Comparison of ENCODE assay signal across 34 cellular contexts in the genomic region with DNA sequence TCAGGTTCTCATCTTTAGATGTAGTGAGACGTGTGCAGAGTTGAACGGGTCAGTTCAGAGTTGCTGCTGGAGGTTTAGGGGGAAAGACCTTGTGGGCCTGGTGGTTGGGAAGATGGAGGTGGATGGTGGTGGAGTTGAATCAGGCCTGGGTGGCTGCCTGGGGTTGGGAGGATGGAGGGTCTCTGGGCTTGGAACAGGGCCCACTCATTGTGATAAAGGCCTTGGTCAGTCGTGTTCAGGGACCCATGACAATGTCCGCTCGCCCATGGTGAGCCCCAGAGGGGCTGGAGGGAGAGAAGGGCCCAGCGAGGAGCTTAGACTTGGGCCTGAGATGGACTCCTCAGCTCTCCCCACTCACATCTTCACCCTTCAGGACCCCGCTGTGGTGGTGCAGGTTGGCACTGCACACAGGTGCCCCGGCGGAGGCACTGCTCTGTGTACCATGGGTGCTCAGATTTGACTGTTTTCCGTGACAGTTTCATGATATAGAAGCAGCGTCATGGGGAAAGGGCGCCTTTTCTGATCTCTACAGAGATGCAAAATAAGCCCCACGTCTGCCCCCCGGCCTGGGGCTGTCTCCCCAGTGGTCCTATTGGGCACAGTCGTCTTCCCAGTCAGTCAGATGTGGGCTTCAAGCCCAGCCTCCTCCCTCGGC. TPM values are rescaled to one million over a fixed set of nuclear protein-coding genes. Genes with fewer than 3 reads are reported as not detected.
"Had no signal": no experiment of that assay in that cellular context is flagged by ENCODE, and none has a peak within 500 bp of the region (broad histone marks: within the 10 kb centered on the region; RNA-seq: fewer than 3 reads in every experiment).

No MANE protein-coding gene starts in this region.

- H3K4me3 Mint-ChIP-seq: activated CD4-positive, alpha-beta T cell treated with anti-CD3 and anti-CD28 coated beads for 36 hours; activated CD8-positive, alpha-beta memory T cell treated with anti-CD3 and anti-CD28 coated beads, Interleukin-2, amount 10 ng/mL, durations not matched to agents 7 days and 5 days; activated CD8-positive, alpha-beta T cell treated with anti-CD3 and anti-CD28 coated beads, Interleukin-2, amount 10 ng/mL, durations not matched to agents 7 days and 5 days; activated naive CD8-positive, alpha-beta T cell; effector memory CD8-positive, alpha-beta T cell; immature natural killer cell; nephron; stimulated activated memory B cell treated with anti-CD40 and anti-IgM and Interleukin-4, amounts not matched to agents 10 μg/mL and 1 μg/mL and 100 μg/mL, for 72 hours; stimulated activated naive CD8-positive, alpha-beta T cell treated with anti-CD3 and anti-CD28 coated beads, Interleukin-15, amount 100 ng/mL, for 72 hours; T-helper 2 cell treated with Interferon-gamma antibody and Interleukin-4, amounts not matched to agents 5 μg/mL and 100 μg/mL, for 36 hours had no signal

- H3K27ac ChIP-seq: brain microvascular endothelial cell, gastroesophageal sphincter, lower lobe of right lung, neutrophil, ovary, psoas muscle, upper lobe of left lung had no signal

- H3K36me3 ChIP-seq: brain microvascular endothelial cell, gastroesophageal sphincter, lower lobe of right lung, neutrophil, ovary, upper lobe of left lung had no signal

- H3K4me1 ChIP-seq: gastroesophageal sphincter, lower lobe of right lung, psoas muscle, upper lobe of left lung had no signal

- H3K27me3 ChIP-seq: brain microvascular endothelial cell, neutrophil, ovary, upper lobe of left lung had no signal

- DNase-seq: activated CD4-positive, alpha-beta T cell treated with anti-CD3 and anti-CD28 coated beads for 36 hours; activated CD4-positive, CD25-positive, alpha-beta regulatory T cell; activated CD8-positive, alpha-beta memory T cell treated with anti-CD3 and anti-CD28 coated beads, Interleukin-2, amount 10 ng/mL, durations not matched to agents 7 days and 5 days; activated CD8-positive, alpha-beta T cell treated with anti-CD3 and anti-CD28 coated beads, Interleukin-2, amount 10 ng/mL, durations not matched to agents 7 days and 5 days; activated gamma-delta T cell; brain microvascular endothelial cell; cortex of kidney; effector memory CD8-positive, alpha-beta T cell; hippocampal formation; immature natural killer cell; lower lobe of right lung; mesenchymal stem cell; psoas muscle; stimulated activated CD4-positive, alpha-beta T cell treated with anti-CD3 and anti-CD28 coated beads, Interleukin-1b, Interleukin-23, amount 100 ng/mL, for 48 hours; stimulated activated CD4-positive, alpha-beta T cell treated with anti-CD3 and anti-CD28 coated beads, Interleukin-4, amount 100 ng/mL, for 4 hours; stimulated activated CD8-positive, alpha-beta memory T cell treated with anti-CD3 and anti-CD28 coated beads, Interleukin-4, amount 100 ng/mL, for 48 hours; stimulated activated naive CD8-positive, alpha-beta T cell treated with anti-CD3 and anti-CD28 coated beads, Interleukin-15, amount 100 ng/mL, for 72 hours; substantia nigra; T-helper 1 cell had no signal

- H3K9me3 ChIP-seq: gastroesophageal sphincter, lower lobe of right lung, neutrophil, ovary, psoas muscle, upper lobe of left lung had no signal

- H3K36me3 Mint-ChIP-seq: activated CD8-positive, alpha-beta memory T cell treated with anti-CD3 and anti-CD28 coated beads, Interleukin-2, amount 10 ng/mL, durations not matched to agents 7 days and 5 days; immature natural killer cell; stimulated activated memory B cell treated with anti-CD40 and anti-IgM and Interleukin-4, amounts not matched to agents 10 μg/mL and 1 μg/mL and 100 μg/mL, for 72 hours had no signal

- H3K27ac Mint-ChIP-seq: activated CD4-positive, alpha-beta T cell treated with anti-CD3 and anti-CD28 coated beads for 36 hours; activated CD8-positive, alpha-beta memory T cell treated with anti-CD3 and anti-CD28 coated beads, Interleukin-2, amount 10 ng/mL, durations not matched to agents 7 days and 5 days; activated CD8-positive, alpha-beta T cell treated with anti-CD3 and anti-CD28 coated beads, Interleukin-2, amount 10 ng/mL, durations not matched to agents 7 days and 5 days; activated naive CD8-positive, alpha-beta T cell; effector memory CD8-positive, alpha-beta T cell; immature natural killer cell; nephron; stimulated activated memory B cell treated with anti-CD40 and anti-IgM and Interleukin-4, amounts not matched to agents 10 μg/mL and 1 μg/mL and 100 μg/mL, for 72 hours; stimulated activated naive CD8-positive, alpha-beta T cell treated with anti-CD3 and anti-CD28 coated beads, Interleukin-15, amount 100 ng/mL, for 72 hours; T-helper 2 cell treated with Interferon-gamma antibody and Interleukin-4, amounts not matched to agents 5 μg/mL and 100 μg/mL, for 36 hours had no signal

- ATAC-seq: activated CD4-positive, alpha-beta T cell treated with anti-CD3 and anti-CD28 coated beads for 36 hours; activated CD8-positive, alpha-beta memory T cell treated with anti-CD3 and anti-CD28 coated beads, Interleukin-2, amount 10 ng/mL, durations not matched to agents 7 days and 5 days; activated CD8-positive, alpha-beta T cell treated with anti-CD3 and anti-CD28 coated beads, Interleukin-2, amount 10 ng/mL, durations not matched to agents 7 days and 5 days; effector memory CD8-positive, alpha-beta T cell; gastroesophageal sphincter; left lobe of liver; lower lobe of right lung; psoas muscle; stimulated activated memory B cell treated with anti-CD40 and anti-IgM and Interleukin-4, amounts not matched to agents 10 μg/mL and 1 μg/mL and 100 μg/mL, for 72 hours; stimulated activated naive CD8-positive, alpha-beta T cell treated with anti-CD3 and anti-CD28 coated beads, Interleukin-15, amount 100 ng/mL, for 72 hours had no signal

- FAIRE-seq: astrocyte, endothelial cell of umbilical vein had no signal

- H3K9me3 Mint-ChIP-seq: effector memory CD8-positive, alpha-beta T cell; stimulated activated memory B cell treated with anti-CD40 and anti-IgM and Interleukin-4, amounts not matched to agents 10 μg/mL and 1 μg/mL and 100 μg/mL, for 72 hours; stimulated activated naive CD8-positive, alpha-beta T cell treated with anti-CD3 and anti-CD28 coated beads, Interleukin-15, amount 100 ng/mL, for 72 hours; T-helper 2 cell treated with Interferon-gamma antibody and Interleukin-4, amounts not matched to agents 5 μg/mL and 100 μg/mL, for 36 hours had no signal

- H3K4me1 Mint-ChIP-seq: activated CD4-positive, alpha-beta T cell treated with anti-CD3 and anti-CD28 coated beads for 36 hours; activated CD8-positive, alpha-beta memory T cell treated with anti-CD3 and anti-CD28 coated beads, Interleukin-2, amount 10 ng/mL, durations not matched to agents 7 days and 5 days; immature natural killer cell; nephron; stimulated activated memory B cell treated with anti-CD40 and anti-IgM and Interleukin-4, amounts not matched to agents 10 μg/mL and 1 μg/mL and 100 μg/mL, for 72 hours; stimulated activated naive CD8-positive, alpha-beta T cell treated with anti-CD3 and anti-CD28 coated beads, Interleukin-15, amount 100 ng/mL, for 72 hours had no signal

- H3K4me3 ChIP-seq: gastroesophageal sphincter, lower lobe of right lung, ovary, psoas muscle, smooth muscle cell, upper lobe of left lung had no signal

- H3K27me3 Mint-ChIP-seq: activated CD4-positive, alpha-beta T cell treated with anti-CD3 and anti-CD28 coated beads for 36 hours; stimulated activated naive CD8-positive, alpha-beta T cell treated with anti-CD3 and anti-CD28 coated beads, Interleukin-15, amount 100 ng/mL, for 72 hours had no signal

RNA-seq across cellular contexts. Expression of a gene that starts 39.2 kb away (rescaled TPM):
- total RNA-seq: fibroblast of lung, fibroblast of villous mesenchyme, left lobe of liver, smooth muscle cell had no signal
- polyA plus RNA-seq: esophagus had no signal
